In the genomic region with DNA sequence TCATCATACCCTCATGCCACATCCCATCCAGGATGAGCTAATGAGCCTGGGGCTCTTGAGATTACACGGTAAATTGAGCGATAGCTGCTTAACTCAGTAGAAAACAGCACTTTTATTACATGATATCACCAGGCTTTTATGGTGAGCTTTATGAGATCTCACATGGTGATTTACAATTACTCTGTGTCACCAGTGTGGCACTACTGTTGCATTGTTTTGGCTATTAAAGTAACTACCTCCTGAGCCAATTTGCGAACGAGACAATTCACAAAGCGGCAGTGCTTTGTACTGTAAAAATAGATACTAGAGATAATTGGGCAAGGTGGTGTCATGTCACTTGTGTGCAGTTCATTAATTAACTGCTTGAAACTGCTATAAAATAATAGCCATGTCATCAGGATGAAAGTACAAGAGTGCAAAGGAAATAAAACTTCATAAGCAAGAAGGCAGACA, we compare ENCODE assay signal across 1 cellular context.
TF ChIP-seq lines count a peak whose summit lies in the region.

No MANE protein-coding gene starts in this region.

TF ChIP-seq in H1, 55 proteins besides CTCF, POLR2A, EP300 and RAD21 (continued from another document):
- no peak for TF ChIP-seq PHF8 (conservative IDR thresholded peaks at IDR 0.05; ENCODE audit: low read depth, low read length)
- TF ChIP-seq POLR2AphosphoS5 (IDR thresholded peaks at IDR 0.05; ENCODE audit: low read depth, low read length) = no peak
- TF ChIP-seq KDM4A (IDR thresholded peaks at IDR 0.05; ENCODE audit: low read depth, low read length, severe bottlenecking) = no peak
- no peak for TF ChIP-seq JUND (IDR thresholded peaks at IDR 0.05; ENCODE audit: low read length)
